25 cellular contexts compared by ENCODE assay signal in genomic region chr5:142634375-142635018, GRCh38. TPM values are rescaled to one million over a fixed set of nuclear protein-coding genes. Genes with fewer than 3 reads are reported as not detected.
"Had no signal": no experiment of that assay in that cellular context is flagged by ENCODE, and none has a peak within 500 bp of the region (broad histone marks: within the 10 kb centered on the region; RNA-seq: fewer than 3 reads in every experiment).

No MANE protein-coding gene starts in this region.

- H3K9me3 ChIP-seq: heart left ventricle, lower lobe of right lung, pancreas, psoas muscle, spleen, testis, transverse colon had no signal

- H3K27ac ChIP-seq: brain microvascular endothelial cell, foreskin keratinocyte, lower lobe of right lung, pancreas, psoas muscle, spleen, testis, transverse colon had no signal

- H3K4me3 Mint-ChIP-seq: activated B cell treated with CpG ODN at 0.5 μM for 24 hours; activated naive CD8-positive, alpha-beta T cell; activated T-cell treated with anti-CD3 and anti-CD28 coated beads, Interleukin-2, amount 50 U/mL, for 72 hours; effector memory CD8-positive, alpha-beta T cell; natural killer cell treated with Interleukin-12 subunit alpha and Interleukin-12 subunit beta and Interleukin-15 and Interleukin-18, amount 100 ng/mL, for 72 hours; T-helper 2 cell treated with Interferon-gamma antibody and Interleukin-4, amounts not matched to agents 5 μg/mL and 100 μg/mL, for 36 hours had no signal

- FAIRE-seq: pancreas had no signal

- H3K4me3 ChIP-seq: heart left ventricle, lower lobe of right lung, pancreas, psoas muscle, spleen, testis, transverse colon had no signal

- H3K27me3 ChIP-seq: brain microvascular endothelial cell, foreskin keratinocyte, heart left ventricle, pancreas, testis, transverse colon had no signal

- ATAC-seq: activated T-cell treated with anti-CD3 and anti-CD28 coated beads, Interleukin-2, amount 50 U/mL, for 72 hours; effector memory CD8-positive, alpha-beta T cell; esophagus mucosa; foreskin keratinocyte; heart left ventricle; lower lobe of right lung; natural killer cell treated with Interleukin-12 subunit alpha and Interleukin-12 subunit beta and Interleukin-15 and Interleukin-18, amount 100 ng/mL, for 72 hours; pancreas; psoas muscle; stimulated activated naive CD8-positive, alpha-beta T cell treated with anti-CD3 and anti-CD28 coated beads, Interleukin-15, Interleukin-2, amounts not matched to agents 100 U/mL and 50 U/mL, for 24 hours had no signal

- H3K9me3 Mint-ChIP-seq: activated B cell treated with CpG ODN at 0.5 μM for 24 hours; activated T-cell treated with anti-CD3 and anti-CD28 coated beads, Interleukin-2, amount 50 U/mL, for 72 hours; effector memory CD8-positive, alpha-beta T cell; natural killer cell treated with Interleukin-12 subunit alpha and Interleukin-12 subunit beta and Interleukin-15 and Interleukin-18, amount 100 ng/mL, for 72 hours; T-helper 2 cell treated with Interferon-gamma antibody and Interleukin-4, amounts not matched to agents 5 μg/mL and 100 μg/mL, for 36 hours had no signal

- H3K4me1 Mint-ChIP-seq: activated B cell treated with CpG ODN at 0.5 μM for 24 hours had no signal

- H3K36me3 ChIP-seq: brain microvascular endothelial cell, heart left ventricle, lower lobe of right lung, pancreas, spleen, transverse colon had no signal

- DNase-seq: activated B cell treated with CpG ODN at 0.5 μM for 24 hours; activated CD4-positive, alpha-beta T cell treated with anti-CD3 and anti-CD28 coated beads, Interleukin-2, amount 50 U/mL, for 4 hours; activated naive CD4-positive, alpha-beta T cell; activated T-cell treated with anti-CD3 and anti-CD28 coated beads for 4 hours; activated T-cell treated with anti-CD3 and anti-CD28 coated beads, Interleukin-2, amount 50 U/mL, for 72 hours; aorta; brain microvascular endothelial cell; cortex of kidney; effector memory CD8-positive, alpha-beta T cell; foreskin keratinocyte; heart left ventricle; lower lobe of right lung; mesenchymal stem cell; pancreas; psoas muscle; spleen; stimulated activated naive CD8-positive, alpha-beta T cell treated with anti-CD3 and anti-CD28 coated beads, Interleukin-15, Interleukin-2, amounts not matched to agents 100 U/mL and 50 U/mL, for 24 hours; T-helper 1 cell; testis; transverse colon had no signal

- H3K27ac Mint-ChIP-seq: activated B cell treated with CpG ODN at 0.5 μM for 24 hours; activated naive CD8-positive, alpha-beta T cell; activated T-cell treated with anti-CD3 and anti-CD28 coated beads, Interleukin-2, amount 50 U/mL, for 72 hours; effector memory CD8-positive, alpha-beta T cell; natural killer cell treated with Interleukin-12 subunit alpha and Interleukin-12 subunit beta and Interleukin-15 and Interleukin-18, amount 100 ng/mL, for 72 hours; T-helper 2 cell treated with Interferon-gamma antibody and Interleukin-4, amounts not matched to agents 5 μg/mL and 100 μg/mL, for 36 hours had no signal

- H3K36me3 Mint-ChIP-seq: activated naive CD8-positive, alpha-beta T cell; natural killer cell treated with Interleukin-12 subunit alpha and Interleukin-12 subunit beta and Interleukin-15 and Interleukin-18, amount 100 ng/mL, for 72 hours had no signal

- H3K4me1 ChIP-seq: foreskin keratinocyte, pancreas, psoas muscle, transverse colon had no signal

RNA-seq across cellular contexts. Expression of gene FGF1, which starts 51.4 kb away (rescaled TPM):
- total RNA-seq: activated B cell treated with CpG ODN at 0.5 μM for 24 hours; activated T-cell treated with anti-CD3 and anti-CD28 coated beads, Interleukin-2, amount 50 U/mL, for 72 hours; mononuclear cell; natural killer cell treated with Interleukin-12 subunit alpha and Interleukin-12 subunit beta and Interleukin-15 and Interleukin-18, amount 100 ng/mL, for 72 hours had no signal
